Comparison of ENCODE assay signal across 14 cellular contexts in the genomic region with DNA sequence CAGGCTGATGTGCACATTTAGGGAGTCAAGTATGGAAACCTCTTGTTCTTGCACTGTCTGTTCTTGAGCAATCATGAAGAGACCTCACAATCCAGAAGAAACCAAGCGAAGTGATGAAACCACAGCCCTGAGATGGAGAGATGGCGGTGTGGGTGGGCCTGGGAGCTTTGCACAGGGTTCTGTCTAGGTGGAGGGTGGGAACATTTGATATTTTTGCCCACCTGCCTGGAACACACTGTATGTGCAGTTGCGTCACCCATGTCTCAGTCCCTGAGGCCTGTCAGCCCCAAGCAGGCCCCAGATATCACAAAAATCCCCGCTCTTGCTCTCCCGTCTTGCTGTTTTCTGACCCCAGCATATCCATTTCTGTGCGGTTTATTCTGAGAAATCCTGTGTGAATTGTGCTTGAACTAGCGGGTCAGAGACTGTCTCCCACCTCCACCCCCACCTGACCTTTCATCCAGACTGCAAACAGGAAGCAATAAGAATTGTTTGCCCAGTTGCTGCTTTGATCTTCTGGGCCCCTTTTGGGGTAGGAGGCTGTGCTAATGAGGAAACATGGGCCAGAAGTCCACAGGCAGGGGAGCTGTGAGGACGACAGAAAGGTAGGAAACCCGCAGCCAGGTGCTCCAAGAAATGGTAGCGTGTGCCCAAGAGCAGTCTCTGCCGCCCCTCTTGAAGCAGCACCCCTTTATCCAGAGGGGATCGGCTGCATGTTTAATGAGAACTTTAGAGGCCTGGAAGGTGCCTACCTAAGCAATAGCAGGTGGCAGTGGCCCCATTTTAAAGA.
DNase-seq lines count a peak whose midpoint lies in the region; ATAC-seq, FAIRE-seq and TF ChIP-seq lines count a peak whose summit lies in the region.
"Had no signal": no experiment of that assay in that cellular context is flagged by ENCODE, and none has a peak within 500 bp of the region (broad histone marks: within the 10 kb centered on the region; RNA-seq: fewer than 3 reads in every experiment).

No MANE protein-coding gene starts in this region.

- no peak overlapping the region; a peak in 1 of 4 replicates for H3K9ac ChIP-seq in K562 (ENCODE audit: insufficient read depth in 1 of 2, low read depth in 2 of 2, low read length in 2 of 2)

- 81% methylated on average over 12 of the region's 12 CpGs for WGBS in K562 (ENCODE audit: insufficient coverage, low coverage, missing lambda C conversion rate)

- no peaks in the 10 kb centered on the region for H3K9me3 Mint-ChIP-seq in activated CD4-positive, alpha-beta T cell treated with anti-CD3 and anti-CD28 coated beads, Interleukin-2, amount 10 ng/mL, durations not matched to agents 24 days and 14 days
- H3K9me3 Mint-ChIP-seq in activated CD4-positive, alpha-beta T cell treated with anti-CD3 and anti-CD28 coated beads for 36 hours (ENCODE audit: low read depth), result no peaks in the 10 kb centered on the region
- no peaks in the 10 kb centered on the region for H3K9me3 Mint-ChIP-seq in stimulated activated effector memory CD8-positive, alpha-beta T cell treated with anti-CD3 and anti-CD28 coated beads, Interleukin-12 subunit alpha, Interleukin-12 subunit beta, amount 100 ng/mL, for 72 hours
- no peaks in the 10 kb centered on the region for H3K9me3 Mint-ChIP-seq in Calu3 (ENCODE audit: low read depth, unreplicated experiment)

- no peak for TF ChIP-seq POLR2A in K562 (conservative IDR thresholded peaks at IDR 0.05)

- in situ Hi-C loops in K562 (cut with MboI), result no loop called here

- intact Hi-C loops in activated CD4-positive, alpha-beta T cell treated with anti-CD3 and anti-CD28 coated beads, Interleukin-2, amount 10 ng/mL, durations not matched to agents 24 days and 14 days (cut with micrococcal nuclease), result no loop called here
- intact Hi-C loops in activated CD4-positive, alpha-beta T cell treated with anti-CD3 and anti-CD28 coated beads for 36 hours (cut with DNase I, micrococcal nuclease), result no loop called here
- intact Hi-C loops in K562 (cut with micrococcal nuclease), result no loop called here
- intact Hi-C loops in head of caudate nucleus (cut with DNase I), result no loop called here
- intact Hi-C loops in Calu3 (cut with micrococcal nuclease; ENCODE audit: unreplicated experiment), result no loop called here

- H3K4me1 Mint-ChIP-seq in activated CD4-positive, alpha-beta T cell treated with anti-CD3 and anti-CD28 coated beads, Interleukin-2, amount 10 ng/mL, durations not matched to agents 24 days and 14 days, result peaks cover 11% of the 10 kb centered on the region
- H3K4me1 Mint-ChIP-seq in activated CD4-positive, alpha-beta T cell treated with anti-CD3 and anti-CD28 coated beads for 36 hours, result peaks cover 5% of the 10 kb centered on the region
- H3K4me1 Mint-ChIP-seq in stimulated activated effector memory CD8-positive, alpha-beta T cell treated with anti-CD3 and anti-CD28 coated beads, Interleukin-12 subunit alpha, Interleukin-12 subunit beta, amount 100 ng/mL, for 72 hours, result peaks cover 21% of the 10 kb centered on the region
- H3K4me1 Mint-ChIP-seq in Calu3 (ENCODE audit: low read depth, unreplicated experiment), result no peaks in the 10 kb centered on the region

- H4K20me1 ChIP-seq in K562 (replicated peaks; ENCODE audit: control insufficient read depth, insufficient read depth, low read length), result peaks cover 3% of the 10 kb centered on the region; the same call in 1 of the 2 replicates

- H3K4me2 ChIP-seq in K562 (ENCODE audit: insufficient read depth, low read length), result no peak overlapping the region
- H3K4me2 ChIP-seq: smooth muscle cell had no signal

- H3K36me3 Mint-ChIP-seq in activated CD4-positive, alpha-beta T cell treated with anti-CD3 and anti-CD28 coated beads, Interleukin-2, amount 10 ng/mL, durations not matched to agents 24 days and 14 days (ENCODE audit: low read depth), result peaks cover 4% of the 10 kb centered on the region
- peaks cover 3% of the 10 kb centered on the region for H3K36me3 Mint-ChIP-seq in activated CD4-positive, alpha-beta T cell treated with anti-CD3 and anti-CD28 coated beads for 36 hours (ENCODE audit: low read depth)
- H3K36me3 Mint-ChIP-seq in stimulated activated effector memory CD8-positive, alpha-beta T cell treated with anti-CD3 and anti-CD28 coated beads, Interleukin-12 subunit alpha, Interleukin-12 subunit beta, amount 100 ng/mL, for 72 hours, result no peaks in the 10 kb centered on the region
- no peaks in the 10 kb centered on the region for H3K36me3 Mint-ChIP-seq in Calu3 (ENCODE audit: insufficient read depth, unreplicated experiment)

- peaks cover 12% of the 10 kb centered on the region for H3K9me1 ChIP-seq in K562 (ENCODE audit: control insufficient read depth, insufficient read depth, low read length)

- no peaks in the 10 kb centered on the region for H3K4me1 ChIP-seq in K562 (replicated peaks in 1 of 2; ENCODE audit: control insufficient read depth in 2 of 2, insufficient read depth in 2 of 2, low read length in 2 of 2)
- peaks cover 14% of the 10 kb centered on the region for H3K4me1 ChIP-seq in SJCRH30
- H3K4me1 ChIP-seq: pancreas had no signal

- TF ChIP-seq EP300 in K562 (IDR thresholded peaks at IDR 0.05; ENCODE audit: low read length), result no peak

- peaks cover 2% of the 10 kb centered on the region; the same call in 1 of the 3 replicates for H3K36me3 ChIP-seq in K562 (ENCODE audit: control insufficient read depth, insufficient read depth, low read length)
- H3K36me3 ChIP-seq in SJCRH30, result no peaks in the 10 kb centered on the region
- H3K36me3 ChIP-seq: gastrocnemius medialis, HAP-1, pancreas had no signal

- H3K27me3 ChIP-seq in K562 (ENCODE audit: control insufficient read depth in 2 of 2, insufficient read depth in 2 of 2, low read length in 2 of 2) (no peaks in the 10 kb centered on the region), SJCRH30 (no peaks in the 10 kb centered on the region)
- H3K27me3 ChIP-seq: gastrocnemius medialis, pancreas had no signal

- H3K27me3 Mint-ChIP-seq in activated CD4-positive, alpha-beta T cell treated with anti-CD3 and anti-CD28 coated beads, Interleukin-2, amount 10 ng/mL, durations not matched to agents 24 days and 14 days, result no peaks in the 10 kb centered on the region
- H3K27me3 Mint-ChIP-seq in activated CD4-positive, alpha-beta T cell treated with anti-CD3 and anti-CD28 coated beads for 36 hours, result no peaks in the 10 kb centered on the region
- no peaks in the 10 kb centered on the region for H3K27me3 Mint-ChIP-seq in Calu3 (ENCODE audit: unreplicated experiment)

- CTCF ChIA-PET in activated CD4-positive, alpha-beta T cell treated with anti-CD3 and anti-CD28 coated beads for 36 hours (lab: Charles Lee), result interaction anchor here (1.4 kb wide), 1 partner anchor 318 kb away, joined by 5 read pairs; no protein-coding TSS in a partner anchor
- CTCF ChIA-PET in K562 (lab: Yijun Ruan, JAX; ENCODE audit: low intra/inter-chr PET ratio) (no interaction called here), Calu3 (lab: Charles Lee) (interaction anchor here (0.6 kb wide), 1 partner anchor 307 kb away, joined by 3 read pairs; no protein-coding TSS in a partner anchor)

- FAIRE-seq in K562 (lab: Jason Lieb, UNC), result no peak
- FAIRE-seq: pancreas had no signal

- no peak overlapping the region for H3K4me3 ChIP-seq in K562
- no peak overlapping the region for H3K4me3 ChIP-seq in SJCRH30
- H3K4me3 ChIP-seq: gastrocnemius medialis, HAP-1, pancreas, smooth muscle cell had no signal

- H3K27ac ChIP-seq in K562 (ENCODE audit: extremely low read depth, low read depth, low read length), result no peak overlapping the region
- H3K27ac ChIP-seq in SJCRH30, result no peak overlapping the region
- H3K27ac ChIP-seq: gastrocnemius medialis, pancreas had no signal

- POLR2A ChIA-PET in activated CD4-positive, alpha-beta T cell treated with anti-CD3 and anti-CD28 coated beads for 36 hours (lab: Charles Lee), result no interaction called here
- POLR2A ChIA-PET in K562 (lab: Yijun Ruan, JAX), result interaction anchor here (0.6 to 1.9 kb wide), 4 partner anchors 10 to 219 kb away, joined by 3 to 4 read pairs (median 4); no protein-coding TSS in a partner anchor

- H3K9me3 ChIP-seq in K562 (replicated peaks; ENCODE audit: control insufficient read depth, insufficient read depth, low read depth, low read length) (no peaks in the 10 kb centered on the region), SJCRH30 (replicated peaks) (no peaks in the 10 kb centered on the region)
- H3K9me3 ChIP-seq: gastrocnemius medialis, HAP-1, pancreas had no signal

- H3K4me3 Mint-ChIP-seq in activated CD4-positive, alpha-beta T cell treated with anti-CD3 and anti-CD28 coated beads, Interleukin-2, amount 10 ng/mL, durations not matched to agents 24 days and 14 days, result no peak overlapping the region
- no peak overlapping the region for H3K4me3 Mint-ChIP-seq in activated CD4-positive, alpha-beta T cell treated with anti-CD3 and anti-CD28 coated beads for 36 hours
- H3K4me3 Mint-ChIP-seq in stimulated activated effector memory CD8-positive, alpha-beta T cell treated with anti-CD3 and anti-CD28 coated beads, Interleukin-12 subunit alpha, Interleukin-12 subunit beta, amount 100 ng/mL, for 72 hours, result no peak overlapping the region
- no peak overlapping the region for H3K4me3 Mint-ChIP-seq in Calu3 (ENCODE audit: low read depth, unreplicated experiment)

- peak overlapping the region; percentile 22 for H3K27ac Mint-ChIP-seq in activated CD4-positive, alpha-beta T cell treated with anti-CD3 and anti-CD28 coated beads, Interleukin-2, amount 10 ng/mL, durations not matched to agents 24 days and 14 days
- H3K27ac Mint-ChIP-seq in activated CD4-positive, alpha-beta T cell treated with anti-CD3 and anti-CD28 coated beads for 36 hours, result no peak overlapping the region
- H3K27ac Mint-ChIP-seq in stimulated activated effector memory CD8-positive, alpha-beta T cell treated with anti-CD3 and anti-CD28 coated beads, Interleukin-12 subunit alpha, Interleukin-12 subunit beta, amount 100 ng/mL, for 72 hours, result peak overlapping the region; percentile 75
- H3K27ac Mint-ChIP-seq in Calu3 (ENCODE audit: unreplicated experiment), result no peak overlapping the region

- BruUV-seq in K562 (replicated peaks; lab: Mats Ljungman, UMichigan) (no TSS peak), Calu3 (replicated peaks; lab: Mats Ljungman, UMichigan) (no TSS peak)

- no peak for TF ChIP-seq RAD21 in K562 (CRISPR knock-in tag; conservative IDR thresholded peaks at IDR 0.05 in 1 of 2, IDR thresholded peaks at IDR 0.05 in 1 of 2)

- H3K79me2 ChIP-seq in K562 (ENCODE audit: control insufficient read depth, insufficient read depth, low read length), result no peaks in the 10 kb centered on the region

- no peak overlapping the region for H2AFZ ChIP-seq in K562 (ENCODE audit: low read depth, low read length)

- DNase-seq in activated CD4-positive, alpha-beta T cell treated with anti-CD3 and anti-CD28 coated beads, Interleukin-2, amount 10 ng/mL, durations not matched to agents 24 days and 14 days, result no peak
- no peak for DNase-seq in activated CD4-positive, alpha-beta T cell treated with anti-CD3 and anti-CD28 coated beads for 36 hours
- DNase-seq in MV-4-11 (lab: John Stamatoyannopoulos, UW) (peak; percentile 86), K562 (ENCODE audit: extremely low read depth in 1 of 4, low spot score in 3 of 4) (no peak), SJCRH30 (no peak), head of caudate nucleus (no peak), Calu3 (no peak)
- no peak for DNase-seq in stimulated activated effector memory CD8-positive, alpha-beta T cell treated with anti-CD3 and anti-CD28 coated beads, Interleukin-12 subunit alpha, Interleukin-12 subunit beta, amount 100 ng/mL, for 72 hours (ENCODE audit: low spot score in 2 of 2)
- DNase-seq: activated naive CD4-positive, alpha-beta T cell; gastrocnemius medialis; MM.1S; pancreas had no signal

- ATAC-seq in activated CD4-positive, alpha-beta T cell treated with anti-CD3 and anti-CD28 coated beads for 36 hours, result no peak
- no peak for ATAC-seq in K562
- ATAC-seq in stimulated activated effector memory CD8-positive, alpha-beta T cell treated with anti-CD3 and anti-CD28 coated beads, Interleukin-12 subunit alpha, Interleukin-12 subunit beta, amount 100 ng/mL, for 72 hours, result no peak
- ATAC-seq: gastrocnemius medialis, pancreas had no signal

- TF ChIP-seq CTCF in K562 (IDR thresholded peaks at IDR 0.05 in 2 of 3, conservative IDR thresholded peaks at IDR 0.05 in 1 of 3; ENCODE audit: insufficient read depth in 2 of 3, low read depth in 1 of 3, low read length in 3 of 3) (no peak), Calu3 (IDR thresholded peaks at IDR 0.05; ENCODE audit: unreplicated experiment) (no peak)

Comparison
In these comparisons a context has a peak if more than half of its experiments do, and no peak if none do; other contexts are left out.
1. H3K27ac Mint-ChIP-seq: peak in activated CD4-positive, alpha-beta T cell treated with anti-CD3 and anti-CD28 coated beads, Interleukin-2, amount 10 ng/mL, durations not matched to agents 24 days and 14 days (single experiment) and stimulated activated effector memory CD8-positive, alpha-beta T cell treated with anti-CD3 and anti-CD28 coated beads, Interleukin-12 subunit alpha, Interleukin-12 subunit beta, amount 100 ng/mL, for 72 hours (single experiment); none in activated CD4-positive, alpha-beta T cell treated with anti-CD3 and anti-CD28 coated beads for 36 hours (single experiment) and Calu3 (single experiment).